Comparison of ENCODE assay signal across 25 cellular contexts in genomic region chr11:126039485-126040271, GRCh38. TPM values are rescaled to one million over a fixed set of nuclear protein-coding genes. Genes with fewer than 3 reads are reported as not detected.
DNase-seq lines count a peak whose midpoint lies in the region; ATAC-seq, FAIRE-seq and TF ChIP-seq lines count a peak whose summit lies in the region.
"Had no signal": no experiment of that assay in that cellular context is flagged by ENCODE, and none has a peak within 500 bp of the region (broad histone marks: within the 10 kb centered on the region; RNA-seq: fewer than 3 reads in every experiment).

No MANE protein-coding gene starts in this region.

- ATAC-seq in GM12878: peak; percentile 94
- no peak for ATAC-seq in HG03354 (IDR thresholded peaks at IDR 0.05; ENCODE audit: poor library complexity, severe bottlenecking, unreplicated experiment)
- ATAC-seq: activated naive CD8-positive, alpha-beta T cell treated with anti-CD3 and anti-CD28 coated beads, Interleukin-2, amount 50 U/mL, for 24 hours; natural killer cell treated with Interleukin-12 subunit alpha and Interleukin-12 subunit beta and Interleukin-15 and Interleukin-18, amount 100 ng/mL, for 72 hours; Right ventricle myocardium inferior had no signal

- no peak overlapping the region for H3K4me3 ChIP-seq in H7 (ENCODE audit: insufficient read depth, low read depth, low read length)
- no peak overlapping the region for H3K4me3 ChIP-seq in GM12878
- H3K4me3 ChIP-seq: prostate gland, upper lobe of left lung had no signal

- FAIRE-seq in GM12878 (lab: Jason Lieb, UNC): no peak
- peak; percentile 61 for FAIRE-seq in islet of Langerhans (lab: Jason Lieb, UNC)
- FAIRE-seq: small intestine had no signal

- H3K4me2 ChIP-seq in GM12878 (ENCODE audit: control insufficient read depth, insufficient read depth): peak overlapping the region; percentile 15; the same call in 1 of the 2 replicates

- no peaks in the 10 kb centered on the region for H3K9me3 ChIP-seq in GM12878 (replicated peaks; ENCODE audit: control insufficient read depth, insufficient read depth, low read length)
- H3K9me3 ChIP-seq: prostate gland, upper lobe of left lung had no signal

- H3K79me2 ChIP-seq in GM12878 (ENCODE audit: control insufficient read depth, insufficient read depth, low read length): no peaks in the 10 kb centered on the region

- H2AFZ ChIP-seq in GM12878 (ENCODE audit: control insufficient read depth, low read depth, low read length): peak overlapping the region; percentile 61

- H3K36me3 ChIP-seq in H7 (replicated peaks; ENCODE audit: control insufficient read depth, insufficient read depth, low read length) (no peaks in the 10 kb centered on the region), GM12878 (ENCODE audit: control insufficient read depth in 2 of 2, insufficient read depth in 2 of 2, low read length in 1 of 2) (no peaks in the 10 kb centered on the region)
- H3K36me3 ChIP-seq: brain microvascular endothelial cell, prostate gland, upper lobe of left lung had no signal

- SMC1A ChIA-PET in GM12878 (lab: Charles Lee; ENCODE audit: uncharacterized antibody, unreplicated experiment): interaction anchor here (0.8 to 3.2 kb wide), 12 partner anchors 10 to 147 kb away, joined by 3 to 12 read pairs (median 4); no protein-coding TSS in a partner anchor

- H3K27ac ChIP-seq in GM12878 (ENCODE audit: control insufficient read depth, insufficient read depth): no peak overlapping the region
- H3K27ac ChIP-seq: brain microvascular endothelial cell, prostate gland, upper lobe of left lung had no signal

- TF ChIP-seq CTCF in GM12878 (IDR thresholded peaks at IDR 0.05 in 2 of 3, conservative IDR thresholded peaks at IDR 0.05 in 1 of 3; ENCODE audit: control insufficient read depth in 2 of 3, extremely low read depth in 1 of 3, insufficient read depth in 1 of 3, low read depth in 3 of 3, low read length in 3 of 3) (no peak), endothelial cell (IDR thresholded peaks at IDR 0.05; ENCODE audit: unreplicated experiment) (no peak)

- no peaks in the 10 kb centered on the region for H3K4me1 ChIP-seq in GM12878 (ENCODE audit: control insufficient read depth, insufficient read depth, low read length)
- H3K4me1 ChIP-seq: prostate gland had no signal

- TF ChIP-seq EP300 in GM12878 (IDR thresholded peaks at IDR 0.05; ENCODE audit: borderline replicate concordance in 1 of 2, control insufficient read depth in 1 of 2, low read depth in 2 of 2, low read length in 2 of 2): no peak

- no peak for TF ChIP-seq POLR2A in GM12878 (IDR thresholded peaks at IDR 0.05; ENCODE audit: low read depth, low read length)

- WGBS in GM12878 (ENCODE audit: insufficient coverage, insufficient replicate concordance, low lambda C conversion rate, missing lambda C conversion rate): 28% methylated on average over 9 of the region's 9 CpGs

- no peaks in the 10 kb centered on the region for H3K9me3 Mint-ChIP-seq in endothelial cell (ENCODE audit: unreplicated experiment)
- H3K9me3 Mint-ChIP-seq: activated naive CD8-positive, alpha-beta T cell treated with anti-CD3 and anti-CD28 coated beads, Interleukin-2, amount 50 U/mL, for 24 hours; activated T-helper 1 cell treated with anti-CD3 and anti-CD28 coated beads, Interleukin-12 subunit alpha, Interleukin-12 subunit beta, Interleukin-2, Interleukin-4 antibody, amounts not matched to agents 30 ng/mL and 10 ng/mL and 1 ng/mL, durations not matched to agents 14 hours and 24 hours and 36 hours; CD4-positive, alpha-beta memory T cell; mesothelial cell of epicardium; natural killer cell treated with Interleukin-12 subunit alpha and Interleukin-12 subunit beta and Interleukin-15 and Interleukin-18, amount 100 ng/mL, for 72 hours; stimulated activated naive CD8-positive, alpha-beta T cell treated with anti-CD3 and anti-CD28 coated beads, Interleukin-15, Interleukin-2, amounts not matched to agents 100 ng/mL and 50 ng/mL, for 24 hours had no signal

- POLR2A ChIA-PET in GM12878 (lab: Charles Lee): interaction anchor here (0.7 to 1.3 kb wide), 5 partner anchors 13 to 112 kb away, joined by 3 to 4 read pairs (median 3); no protein-coding TSS in a partner anchor

- in situ Hi-C loops in GM12878 (cut with MboI): no loop called here

- no peak for TF ChIP-seq RAD21 in GM12878 (IDR thresholded peaks at IDR 0.05; ENCODE audit: insufficient read depth, low read depth, low read length)

- peaks cover 10% of the 10 kb centered on the region for H3K4me1 Mint-ChIP-seq in endothelial cell (ENCODE audit: unreplicated experiment)
- H3K4me1 Mint-ChIP-seq: activated naive CD8-positive, alpha-beta T cell treated with anti-CD3 and anti-CD28 coated beads, Interleukin-2, amount 50 U/mL, for 24 hours; CD4-positive, alpha-beta memory T cell had no signal

- CTCF ChIA-PET in GM12878 (lab: Yijun Ruan, JAX): interaction anchor here (1.0 to 1.8 kb wide), 3 partner anchors 10 to 154 kb away, joined by 3 to 8 read pairs (median 4); no protein-coding TSS in a partner anchor

- intact Hi-C loops in GM12878 (cut with micrococcal nuclease; ENCODE audit: unreplicated experiment): no loop called here

- no peak overlapping the region for H3K9ac ChIP-seq in GM12878 (ENCODE audit: control insufficient read depth, insufficient read depth, low read length)

- no peaks in the 10 kb centered on the region for H3K27me3 ChIP-seq in H7 (ENCODE audit: control insufficient read depth, insufficient read depth, low read length)
- no peaks in the 10 kb centered on the region for H3K27me3 ChIP-seq in GM12878 (replicated peaks in 1 of 2; ENCODE audit: control insufficient read depth in 2 of 2, insufficient read depth in 2 of 2, low read length in 1 of 2)
- H3K27me3 ChIP-seq: brain microvascular endothelial cell, upper lobe of left lung had no signal

- H3K36me3 Mint-ChIP-seq in endothelial cell (ENCODE audit: low read depth, unreplicated experiment): no peaks in the 10 kb centered on the region
- H3K36me3 Mint-ChIP-seq: CD4-positive, alpha-beta memory T cell; natural killer cell treated with Interleukin-12 subunit alpha and Interleukin-12 subunit beta and Interleukin-15 and Interleukin-18, amount 100 ng/mL, for 72 hours had no signal

- peak; percentile 13 for DNase-seq in ELR (ENCODE audit: low read depth)
- peak; percentile 26 for DNase-seq in H7
- no peak for DNase-seq in GM12878 (ENCODE audit: low read depth, low spot score)
- DNase-seq in dedifferentiated amniotic fluid mesenchymal stem cell (ENCODE audit: extremely low spot score): no peak
- no peak for DNase-seq in stimulated activated CD4-positive, alpha-beta T cell treated with anti-CD3 and anti-CD28 coated beads, Interleukin-4, amount 100 ng/mL, for 24 hours
- no peak for DNase-seq in endothelial cell (ENCODE audit: low spot score)
- DNase-seq: activated naive CD8-positive, alpha-beta T cell treated with anti-CD3 and anti-CD28 coated beads, Interleukin-2, amount 50 U/mL, for 24 hours; brain microvascular endothelial cell; CD4-positive, alpha-beta memory T cell; dermis blood vessel endothelial cell; DMS79; HCEC 1CT; NCI-H1105 treated with DMSO at 0.1 percent for 48 hours; NCI-H2081 treated with DMSO at 0.1 percent for 48 hours; NCI-H524; small intestine had no signal

- BruUV-seq in GM12878 (replicated peaks; lab: Mats Ljungman, UMichigan): no TSS peak

- no peaks in the 10 kb centered on the region for H3K27me3 Mint-ChIP-seq in endothelial cell (ENCODE audit: unreplicated experiment)
- H3K27me3 Mint-ChIP-seq: activated naive CD8-positive, alpha-beta T cell treated with anti-CD3 and anti-CD28 coated beads, Interleukin-2, amount 50 U/mL, for 24 hours; stimulated activated naive CD8-positive, alpha-beta T cell treated with anti-CD3 and anti-CD28 coated beads, Interleukin-15, Interleukin-2, amounts not matched to agents 100 ng/mL and 50 ng/mL, for 24 hours had no signal

- H3K4me3 Mint-ChIP-seq in endothelial cell (ENCODE audit: unreplicated experiment): no peak overlapping the region
- H3K4me3 Mint-ChIP-seq: activated naive CD8-positive, alpha-beta T cell treated with anti-CD3 and anti-CD28 coated beads, Interleukin-2, amount 50 U/mL, for 24 hours; activated T-helper 1 cell treated with anti-CD3 and anti-CD28 coated beads, Interleukin-12 subunit alpha, Interleukin-12 subunit beta, Interleukin-2, Interleukin-4 antibody, amounts not matched to agents 30 ng/mL and 10 ng/mL and 1 ng/mL, durations not matched to agents 14 hours and 24 hours and 36 hours; CD4-positive, alpha-beta memory T cell; mesothelial cell of epicardium; natural killer cell treated with Interleukin-12 subunit alpha and Interleukin-12 subunit beta and Interleukin-15 and Interleukin-18, amount 100 ng/mL, for 72 hours; stimulated activated naive CD8-positive, alpha-beta T cell treated with anti-CD3 and anti-CD28 coated beads, Interleukin-15, Interleukin-2, amounts not matched to agents 100 ng/mL and 50 ng/mL, for 24 hours had no signal

- H3K27ac Mint-ChIP-seq in endothelial cell (ENCODE audit: unreplicated experiment): no peak overlapping the region
- H3K27ac Mint-ChIP-seq: activated naive CD8-positive, alpha-beta T cell treated with anti-CD3 and anti-CD28 coated beads, Interleukin-2, amount 50 U/mL, for 24 hours; activated T-helper 1 cell treated with anti-CD3 and anti-CD28 coated beads, Interleukin-12 subunit alpha, Interleukin-12 subunit beta, Interleukin-2, Interleukin-4 antibody, amounts not matched to agents 30 ng/mL and 10 ng/mL and 1 ng/mL, durations not matched to agents 14 hours and 24 hours and 36 hours; mesothelial cell of epicardium; natural killer cell treated with Interleukin-12 subunit alpha and Interleukin-12 subunit beta and Interleukin-15 and Interleukin-18, amount 100 ng/mL, for 72 hours; stimulated activated naive CD8-positive, alpha-beta T cell treated with anti-CD3 and anti-CD28 coated beads, Interleukin-15, Interleukin-2, amounts not matched to agents 100 ng/mL and 50 ng/mL, for 24 hours had no signal

- RAD21 ChIA-PET in GM12878 (lab: Charles Lee; ENCODE audit: unreplicated experiment): interaction anchor here (1.1 to 1.2 kb wide), 3 partner anchors 10 to 22 kb away, joined by 3 to 4 read pairs (median 4); no protein-coding TSS in a partner anchor

- H4K20me1 ChIP-seq in GM12878 (ENCODE audit: control insufficient read depth, insufficient read depth): no peaks in the 10 kb centered on the region

RNA-seq across cellular contexts. Expression of gene CDON, which starts 23.0 kb away (rescaled TPM):
- 22.7 and 31.5 TPM in 2 replicates for total RNA-seq in H7 (2014; rRNA removed; shearing (Covaris generic))
- 13.1 and 16.6 TPM in 2 replicates for total RNA-seq in GM12878 (2013; cell fraction: nucleolus; rRNA removed)
- total RNA-seq in GM12878 (2014; rRNA removed) (0.23 and 0.38 TPM in 2 replicates), GM12878 (2014; rRNA removed; fragmentation: Illumina TruSeq; extraction: Trizol) (0.28 and 0.45 TPM in 2 replicates), GM12878 (2021) (0.21 and 0.46 TPM in 2 replicates), endothelial cell (ENCODE audit: unreplicated experiment) (25.2 TPM)
- polyA plus RNA-seq in GM12878 (2011; ENCODE audit: low read depth): 0.54 TPM
- polyA plus RNA-seq in GM12878 (2011; rRNA removed) (3.2 and 4.2 TPM in 2 replicates), GM12878 (2014; fragmentation: Illumina TruSeq; extraction: Trizol) (0.40 and 0.79 TPM in 2 replicates), GM12878 (2014; fragmentation: Nextera tagmentation; extraction: Ambion mirVana) (under 1 TPM; 0.07 to 0.21 TPM), GM12878 (2014; rRNA removed) (0.27 and 0.31 TPM in 2 replicates), GM12878 (2016; fragmentation: Nextera tagmentation; extraction: Ambion mirVana) (under 1 TPM; 0.32 to 0.83 TPM)
- 2.7 and 3.9 TPM in 2 replicates for polyA plus RNA-seq in GM12878 (2011; cell fraction: cytosol; rRNA removed)
- 5.4 and 6.3 TPM in 2 replicates for polyA plus RNA-seq in GM12878 (2011; cell fraction: nucleus; rRNA removed)
- 0.23 and 0.87 TPM in 2 replicates for polyA plus RNA-seq in GM12878 (2012)
- polyA minus RNA-seq in GM12878 (2011; rRNA and poly(A)+ RNA removed): 11.7 and 14.4 TPM in 2 replicates
- 2.8 and 4.3 TPM in 2 replicates for polyA minus RNA-seq in GM12878 (2011; cell fraction: cytosol; rRNA and poly(A)+ RNA removed)
- 6.9 and 11.3 TPM in 2 replicates for polyA minus RNA-seq in GM12878 (2011; cell fraction: nucleus; rRNA and poly(A)+ RNA removed)

Comparison
In these comparisons a context has a peak if more than half of its experiments do, and no peak if none do; other contexts are left out.
1. DNase-seq: peak in ELR (single experiment) and H7 (single experiment); none in GM12878 (single experiment), dedifferentiated amniotic fluid mesenchymal stem cell (single experiment), stimulated activated CD4-positive, alpha-beta T cell treated with anti-CD3 and anti-CD28 coated beads, Interleukin-4, amount 100 ng/mL, for 24 hours (single experiment) and endothelial cell (single experiment).